In genomic region chr14:37870170-37870569, GRCh38 we compare ENCODE assay signal across 21 cellular contexts.
"Had no signal": no experiment of that assay in that cellular context is flagged by ENCODE, and none has a peak within 500 bp of the region (broad histone marks: within the 10 kb centered on the region; RNA-seq: fewer than 3 reads in every experiment).

No MANE protein-coding gene starts in this region.

- H3K4me3 Mint-ChIP-seq: activated CD4-positive, alpha-beta memory T cell treated with anti-CD3 and anti-CD28 coated beads, Interleukin-2, amount 10 ng/mL, durations not matched to agents 7 days and 5 days; activated CD4-positive, alpha-beta T cell treated with anti-CD3 and anti-CD28 coated beads, Interleukin-2, amount 10 ng/mL, durations not matched to agents 24 days and 14 days; activated naive CD4-positive, alpha-beta T cell treated with anti-CD3 and anti-CD28 coated beads, Interleukin-2, amount 10 ng/mL, durations not matched to agents 7 days and 5 days; immature natural killer cell; natural killer cell; stimulated activated effector memory CD8-positive, alpha-beta T cell treated with anti-CD3 and anti-CD28 coated beads, Interleukin-12 subunit alpha, Interleukin-12 subunit beta, amount 100 ng/mL, for 72 hours had no signal

- H3K79me2 ChIP-seq: hepatocyte had no signal

- H3K27me3 Mint-ChIP-seq: activated CD4-positive, alpha-beta memory T cell treated with anti-CD3 and anti-CD28 coated beads, Interleukin-2, amount 10 ng/mL, durations not matched to agents 7 days and 5 days; activated CD4-positive, alpha-beta T cell treated with anti-CD3 and anti-CD28 coated beads, Interleukin-2, amount 10 ng/mL, durations not matched to agents 24 days and 14 days; activated naive CD4-positive, alpha-beta T cell treated with anti-CD3 and anti-CD28 coated beads, Interleukin-2, amount 10 ng/mL, durations not matched to agents 7 days and 5 days had no signal

- H3K27ac Mint-ChIP-seq: activated CD4-positive, alpha-beta memory T cell treated with anti-CD3 and anti-CD28 coated beads, Interleukin-2, amount 10 ng/mL, durations not matched to agents 7 days and 5 days; activated CD4-positive, alpha-beta T cell treated with anti-CD3 and anti-CD28 coated beads, Interleukin-2, amount 10 ng/mL, durations not matched to agents 24 days and 14 days; activated naive CD4-positive, alpha-beta T cell treated with anti-CD3 and anti-CD28 coated beads, Interleukin-2, amount 10 ng/mL, durations not matched to agents 7 days and 5 days; immature natural killer cell; natural killer cell; stimulated activated effector memory CD8-positive, alpha-beta T cell treated with anti-CD3 and anti-CD28 coated beads, Interleukin-12 subunit alpha, Interleukin-12 subunit beta, amount 100 ng/mL, for 72 hours had no signal

- H3K4me1 ChIP-seq: pancreas had no signal

- H3K36me3 Mint-ChIP-seq: activated naive CD4-positive, alpha-beta T cell treated with anti-CD3 and anti-CD28 coated beads, Interleukin-2, amount 10 ng/mL, durations not matched to agents 7 days and 5 days; immature natural killer cell; natural killer cell; stimulated activated effector memory CD8-positive, alpha-beta T cell treated with anti-CD3 and anti-CD28 coated beads, Interleukin-12 subunit alpha, Interleukin-12 subunit beta, amount 100 ng/mL, for 72 hours had no signal

- H2AFZ ChIP-seq: hepatocyte had no signal

- H3K36me3 ChIP-seq: left lung, pancreas, vagina had no signal

- H3K4me3 ChIP-seq: hepatocyte, left lung, pancreas, skin epidermis, vagina had no signal

- FAIRE-seq: endometrium, frontal cortex, pancreas had no signal

- H3K9me3 ChIP-seq: left lung, pancreas, vagina had no signal

- DNase-seq: activated CD4-positive, alpha-beta memory T cell treated with anti-CD3 and anti-CD28 coated beads, Interleukin-2, amount 10 ng/mL, durations not matched to agents 7 days and 5 days; activated CD4-positive, alpha-beta T cell treated with anti-CD3 and anti-CD28 coated beads, Interleukin-2, amount 10 ng/mL, durations not matched to agents 24 days and 14 days; activated effector memory CD4-positive, alpha-beta T cell treated with anti-CD3 and anti-CD28 coated beads, Interleukin-2, amount 50 U/mL, for 16 hours; activated naive CD4-positive, alpha-beta T cell treated with anti-CD3 and anti-CD28 coated beads, Interleukin-2, amount 10 ng/mL, durations not matched to agents 7 days and 5 days; effector CD4-positive, alpha-beta T cell; glutamatergic neuron; immature natural killer cell; left lung; natural killer cell; pancreas; right cardiac atrium; stimulated activated CD4-positive, alpha-beta T cell treated with anti-CD3 and anti-CD28 coated beads, Interleukin-1b, Interleukin-23, amount 100 ng/mL, for 48 hours; trophoblast cell had no signal

- H3K9me3 Mint-ChIP-seq: activated CD4-positive, alpha-beta memory T cell treated with anti-CD3 and anti-CD28 coated beads, Interleukin-2, amount 10 ng/mL, durations not matched to agents 7 days and 5 days; activated CD4-positive, alpha-beta T cell treated with anti-CD3 and anti-CD28 coated beads, Interleukin-2, amount 10 ng/mL, durations not matched to agents 24 days and 14 days; activated naive CD4-positive, alpha-beta T cell treated with anti-CD3 and anti-CD28 coated beads, Interleukin-2, amount 10 ng/mL, durations not matched to agents 7 days and 5 days; immature natural killer cell had no signal

- H3K4me2 ChIP-seq: hepatocyte had no signal

- H3K27me3 ChIP-seq: hepatocyte, left lung, pancreas, vagina had no signal

- ATAC-seq: activated CD4-positive, CD25-positive, alpha-beta regulatory T cell treated with anti-CD3 and anti-CD28 coated beads, Interleukin-2, amount 50 U/mL, for 24 hours; esophagus mucosa; left lung; natural killer cell; pancreas; right cardiac atrium; stimulated activated effector memory CD8-positive, alpha-beta T cell treated with anti-CD3 and anti-CD28 coated beads, Interleukin-12 subunit alpha, Interleukin-12 subunit beta, amount 100 ng/mL, for 72 hours had no signal

- H3K27ac ChIP-seq: hepatocyte, left lung, pancreas, skin epidermis, vagina had no signal
